Comparison of ENCODE assay signal across 13 cellular contexts in the genomic region with DNA sequence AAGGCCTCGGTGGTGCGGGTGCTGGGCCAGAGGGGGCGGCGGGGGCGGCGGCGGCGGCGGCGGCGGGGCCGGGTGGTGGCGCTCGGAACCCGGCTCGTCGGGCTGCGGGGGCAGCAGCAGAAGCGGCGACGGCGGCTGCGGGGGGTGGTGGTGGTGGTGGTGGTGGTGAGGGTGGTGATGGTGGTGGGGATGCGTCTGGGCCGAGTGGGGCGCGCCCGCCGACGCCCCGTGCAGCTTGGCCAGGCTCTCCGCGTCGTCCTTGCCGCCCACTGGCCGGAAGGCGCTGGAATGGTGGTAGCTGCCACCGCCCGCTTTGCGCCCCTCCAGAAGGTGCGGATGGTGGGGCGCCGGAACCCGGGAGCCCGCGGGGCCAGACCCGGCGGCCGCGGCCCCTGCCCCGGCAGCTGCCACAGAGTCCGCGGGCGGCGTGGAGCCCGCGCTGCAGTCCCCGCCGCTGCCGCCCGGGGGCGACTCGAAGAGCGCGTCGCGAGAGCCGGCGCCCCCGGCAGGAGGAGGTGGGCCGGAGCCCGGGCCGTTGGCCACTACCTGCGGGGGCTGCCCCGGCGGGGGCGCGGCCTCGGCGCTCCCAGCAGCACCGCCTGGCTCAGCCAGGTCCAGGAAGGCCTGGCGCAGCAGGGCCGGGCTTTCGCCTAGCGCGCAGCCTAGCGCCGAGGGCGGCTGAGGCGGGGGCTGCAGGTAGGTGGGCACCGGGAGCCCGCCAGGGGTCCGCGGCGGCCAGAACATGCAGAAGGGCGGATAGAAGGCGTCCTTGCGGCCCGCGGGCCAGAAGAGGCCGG. TPM values are rescaled to one million over a fixed set of nuclear protein-coding genes. Genes with fewer than 3 reads are reported as not detected.
DNase-seq lines count a peak whose midpoint lies in the region; TF ChIP-seq lines count a peak whose summit lies in the region.
"Had no signal": no experiment of that assay in that cellular context is flagged by ENCODE, and none has a peak within 500 bp of the region (broad histone marks: within the 10 kb centered on the region; RNA-seq: fewer than 3 reads in every experiment).

No MANE protein-coding gene starts in this region.

- H3K27me3 ChIP-seq in HUES48 (ENCODE audit: control insufficient read depth, insufficient read depth, low read length) (peaks cover 67% of the 10 kb centered on the region), osteoblast (ENCODE audit: insufficient read depth, low read length) (peaks cover 61% of the 10 kb centered on the region), PC-9 (ENCODE audit: insufficient read depth, low read depth) (peaks cover 20% of the 10 kb centered on the region)

- no peaks in the 10 kb centered on the region for H3F3A ChIP-seq in PC-9 (ENCODE audit: insufficient read depth, low read depth)

- DNase-seq in CD14-positive monocyte (ENCODE audit: low spot score) (no peak), germinal center (ENCODE audit: low spot score) (peak; percentile 35), osteoblast (ENCODE audit: insufficient read length, low spot score, missing footprints) (peak; percentile 88), kidney glomerular epithelial cell (lab: John Stamatoyannopoulos, UW) (no peak), HuH-7.5 (ENCODE audit: low spot score) (no peak), NCI-H2171 treated with DMSO at 0.1 percent for 48 hours (lab: John Stamatoyannopoulos, UW) (no peak), PC-9 (no peak)
- DNase-seq: NCI-H226; stimulated activated naive CD8-positive, alpha-beta T cell treated with anti-CD3 and anti-CD28 coated beads, Interleukin-15, amount 100 ng/mL, for 72 hours had no signal

- H3K36me3 ChIP-seq in HUES48 (ENCODE audit: control insufficient read depth, insufficient read depth, low read length) (no peaks in the 10 kb centered on the region), osteoblast (ENCODE audit: insufficient read depth, low read length) (no peaks in the 10 kb centered on the region), PC-9 (ENCODE audit: low read depth) (no peaks in the 10 kb centered on the region)

- peak overlapping the region in 1 of 2 donors; percentile 83 for H3K4me3 Mint-ChIP-seq in CD14-positive monocyte
- H3K4me3 Mint-ChIP-seq: stimulated activated naive CD8-positive, alpha-beta T cell treated with anti-CD3 and anti-CD28 coated beads, Interleukin-15, amount 100 ng/mL, for 72 hours had no signal

- H3K9me3 Mint-ChIP-seq in CD14-positive monocyte = peaks cover 0 to 26% (median 21%) of the 10 kb centered on the region in 7 donors

- intact Hi-C loops in CD14-positive monocyte (cut with micrococcal nuclease) = no loop called here
- intact Hi-C loops in PC-9 (cut with micrococcal nuclease; ENCODE audit: unreplicated experiment) = no loop called here

- BruUV-seq in PC-9 (replicated peaks; lab: Mats Ljungman, UMichigan) = no TSS peak

- TF ChIP-seq CTCF in CD14-positive monocyte (IDR thresholded peaks at IDR 0.05) = peak; percentile 32
- no peak for TF ChIP-seq CTCF in osteoblast (IDR thresholded peaks at IDR 0.05; ENCODE audit: extremely low read depth, low read depth, low read length)
- no peak for TF ChIP-seq CTCF in PC-9 (conservative IDR thresholded peaks at IDR 0.05)

- H3K27ac Mint-ChIP-seq in CD14-positive monocyte = no peak overlapping the region
- H3K27ac Mint-ChIP-seq: stimulated activated naive CD8-positive, alpha-beta T cell treated with anti-CD3 and anti-CD28 coated beads, Interleukin-15, amount 100 ng/mL, for 72 hours had no signal

- H3K27me3 Mint-ChIP-seq in CD14-positive monocyte (ENCODE audit: low read depth in 3 of 3) = peaks cover 63 to 89% (median 79%) of the 10 kb centered on the region in 3 donors

- H3K4me2 ChIP-seq in osteoblast (ENCODE audit: insufficient read depth, low read length) (no peak overlapping the region), PC-9 (no peak overlapping the region)

- CTCF ChIA-PET in PC-9 (lab: Charles Lee) = no interaction called here

- H3K4me1 ChIP-seq in HUES48 (ENCODE audit: control insufficient read depth, insufficient read depth, low read length) (peaks cover 58% of the 10 kb centered on the region), osteoblast (ENCODE audit: insufficient read depth, low read length) (no peaks in the 10 kb centered on the region), PC-9 (replicated peaks; ENCODE audit: insufficient read depth) (no peaks in the 10 kb centered on the region)

- H3K27ac ChIP-seq in HUES48 (ENCODE audit: low read depth, low read length) (peak overlapping the region; percentile 27), osteoblast (ENCODE audit: low read depth, low read length) (no peak overlapping the region), PC-9 (no peak overlapping the region)

- H3K9ac ChIP-seq in HUES48 (ENCODE audit: low read depth, low read length) = no peak overlapping the region

- no peaks in the 10 kb centered on the region for H3K4me1 Mint-ChIP-seq in CD14-positive monocyte

- no peaks in the 10 kb centered on the region for H3K9me2 ChIP-seq in PC-9 (ENCODE audit: insufficient read depth)

- peaks cover 3 to 10% of the 10 kb centered on the region in 2 donors for H3K36me3 Mint-ChIP-seq in CD14-positive monocyte

- POLR2A ChIA-PET in PC-9 (lab: Charles Lee; ENCODE audit: unreplicated experiment) = no interaction called here

- H4K20me1 ChIP-seq in osteoblast (ENCODE audit: insufficient read depth, low read length) = no peaks in the 10 kb centered on the region
- no peaks in the 10 kb centered on the region for H4K20me1 ChIP-seq in PC-9 (ENCODE audit: insufficient read depth)

- no peaks in the 10 kb centered on the region for H3K79me2 ChIP-seq in osteoblast (ENCODE audit: insufficient read depth, low read length)
- H3K79me2 ChIP-seq in PC-9 (ENCODE audit: low read depth) = no peaks in the 10 kb centered on the region

- no peak overlapping the region for H2AFZ ChIP-seq in osteoblast (ENCODE audit: low read length)
- no peak overlapping the region for H2AFZ ChIP-seq in PC-9

- H3K4me3 ChIP-seq in HUES48 (ENCODE audit: low read depth, low read length) (peak overlapping the region; percentile 59; the same call in 1 of the 2 replicates), osteoblast (ENCODE audit: insufficient read depth, low read length) (no peak overlapping the region), PC-9 (no peak overlapping the region)

- H3K9me3 ChIP-seq in HUES48 (ENCODE audit: control insufficient read depth, insufficient read depth, low read length) = no peaks in the 10 kb centered on the region
- H3K9me3 ChIP-seq in osteoblast (ENCODE audit: low read depth, low read length) = no peaks in the 10 kb centered on the region
- H3K9me3 ChIP-seq in PC-9 (ENCODE audit: insufficient read depth, low read depth) = no peaks in the 10 kb centered on the region

RNA-seq across cellular contexts. Expression of gene SKOR2, which starts 4.2 kb away (rescaled TPM):
- not detected for polyA plus RNA-seq in CD14-positive monocyte
- total RNA-seq in osteoblast = not detected in 2 replicates
- total RNA-seq in PC-9 (2021) = not detected in 2 replicates
- total RNA-seq: dermis microvascular lymphatic vessel endothelial cell, glomerular endothelial cell, M059J had no signal

Comparison
In these comparisons a context has a peak if more than half of its experiments do, and no peak if none do; other contexts are left out.
1. DNase-seq: peak in germinal center (single experiment) and osteoblast (single experiment); none in CD14-positive monocyte (single experiment), kidney glomerular epithelial cell (single experiment), HuH-7.5 (single experiment), NCI-H2171 treated with DMSO at 0.1 percent for 48 hours (single experiment) and PC-9 (0 of 2).